Comparison of ENCODE assay signal across 8 cellular contexts in genomic region chr1:32612189-32612881, GRCh38. TPM values are rescaled to one million over a fixed set of nuclear protein-coding genes. Genes with fewer than 3 reads are reported as not detected.
A peak's percentile ranks its signal among the peaks of the same experiment; 100 is the strongest.
DNase-seq lines count a peak whose midpoint lies in the region; ATAC-seq, FAIRE-seq and TF ChIP-seq lines count a peak whose summit lies in the region.

No MANE protein-coding gene starts in this region.

- DNase-seq in GM12891 (ENCODE audit: insufficient read length, low spot score): peak; percentile 60
- DNase-seq in NCI-H82 (lab: John Stamatoyannopoulos, UW): peak; percentile 89
- peak; percentile 31 for DNase-seq in activated effector memory CD4-positive, alpha-beta T cell treated with Interleukin-2 at 50 U/mL for 16 hours
- peak; percentile 31 for DNase-seq in fibroblast of the conjunctiva (ENCODE audit: low read depth)
- peak; percentile 7 to 68 (median 14) for DNase-seq in naive thymus-derived CD4-positive, alpha-beta T cell

- POLR2A ChIA-PET in naive thymus-derived CD4-positive, alpha-beta T cell (lab: Charles Lee): no interaction called here

- peaks cover 3 to 7% (median 5%) of the 10 kb centered on the region in 7 donors for H3K4me1 Mint-ChIP-seq in naive thymus-derived CD4-positive, alpha-beta T cell
- H3K4me1 Mint-ChIP-seq in stimulated activated naive CD8-positive, alpha-beta T cell treated with anti-CD3 and anti-CD28 coated beads, Interleukin-15, Interleukin-2, amounts not matched to agents 100 ng/mL and 50 ng/mL, for 24 hours (ENCODE audit: low read depth): peaks cover 5% of the 10 kb centered on the region

- H3K9me3 Mint-ChIP-seq in naive thymus-derived CD4-positive, alpha-beta T cell: no peaks in the 10 kb centered on the region
- H3K9me3 Mint-ChIP-seq in stimulated activated naive CD8-positive, alpha-beta T cell treated with anti-CD3 and anti-CD28 coated beads, Interleukin-15, Interleukin-2, amounts not matched to agents 100 ng/mL and 50 ng/mL, for 24 hours: no peaks in the 10 kb centered on the region

- H3K36me3 Mint-ChIP-seq in naive thymus-derived CD4-positive, alpha-beta T cell: peaks cover 0 to 4% (median 0%) of the 10 kb centered on the region in 5 donors
- H3K36me3 Mint-ChIP-seq in stimulated activated naive CD8-positive, alpha-beta T cell treated with anti-CD3 and anti-CD28 coated beads, Interleukin-15, Interleukin-2, amounts not matched to agents 100 ng/mL and 50 ng/mL, for 24 hours (ENCODE audit: low read depth): peaks cover 5% of the 10 kb centered on the region

- CTCF ChIA-PET in naive thymus-derived CD4-positive, alpha-beta T cell (lab: Charles Lee): no interaction called here

- H3K27ac Mint-ChIP-seq in naive thymus-derived CD4-positive, alpha-beta T cell: peak overlapping the region in 2 of 9 donors; percentile 22 to 62
- H3K27ac Mint-ChIP-seq in stimulated activated naive CD8-positive, alpha-beta T cell treated with anti-CD3 and anti-CD28 coated beads, Interleukin-15, Interleukin-2, amounts not matched to agents 100 ng/mL and 50 ng/mL, for 24 hours: no peak overlapping the region

- no peaks in the 10 kb centered on the region for H3K9me3 ChIP-seq in naive thymus-derived CD4-positive, alpha-beta T cell (ENCODE audit: control insufficient read depth in 2 of 3, low read length in 3 of 3)

- H3K4me1 ChIP-seq in naive thymus-derived CD4-positive, alpha-beta T cell (ENCODE audit: control insufficient read depth in 2 of 2, insufficient read depth in 2 of 2, low read length in 2 of 2): no peaks in the 10 kb centered on the region

- no peak overlapping the region for H3K27ac ChIP-seq in naive thymus-derived CD4-positive, alpha-beta T cell (ENCODE audit: low read depth, low read length)

- 0 out of 2 replicates have a peak, but pooled peaks have one; percentile 41 for TF ChIP-seq POLR2A in GM12891 (IDR thresholded peaks at IDR 0.05; ENCODE audit: low read depth, low read length)

- ATAC-seq in HG03108 (IDR thresholded peaks at IDR 0.05; ENCODE audit: unreplicated experiment) (peak; percentile 86), HG03025 (IDR thresholded peaks at IDR 0.05; ENCODE audit: low FRiP score, unreplicated experiment) (no peak)
- ATAC-seq in naive thymus-derived CD4-positive, alpha-beta T cell: peak; percentile 99

- H3K4me3 ChIP-seq in naive thymus-derived CD4-positive, alpha-beta T cell (ENCODE audit: low read length): peak overlapping the region; percentile 56

- intact Hi-C loops in naive thymus-derived CD4-positive, alpha-beta T cell (cut with micrococcal nuclease): loop anchor here in 1 of 2 donors (2.0 kb wide), 1 partner anchor 38 kb away; the partner anchor contains the start of genes RBBP4 and ZBTB8OS

- no peaks in the 10 kb centered on the region for H3K36me3 ChIP-seq in naive thymus-derived CD4-positive, alpha-beta T cell (ENCODE audit: control insufficient read depth in 2 of 3, insufficient read depth in 3 of 3, low read length in 3 of 3)

- peak overlapping the region; percentile 11 to 80 (median 70) for H3K4me3 Mint-ChIP-seq in naive thymus-derived CD4-positive, alpha-beta T cell
- H3K4me3 Mint-ChIP-seq in stimulated activated naive CD8-positive, alpha-beta T cell treated with anti-CD3 and anti-CD28 coated beads, Interleukin-15, Interleukin-2, amounts not matched to agents 100 ng/mL and 50 ng/mL, for 24 hours: peak overlapping the region; percentile 77

- H3K27me3 Mint-ChIP-seq in naive thymus-derived CD4-positive, alpha-beta T cell: no peaks in the 10 kb centered on the region
- H3K27me3 Mint-ChIP-seq in stimulated activated naive CD8-positive, alpha-beta T cell treated with anti-CD3 and anti-CD28 coated beads, Interleukin-15, Interleukin-2, amounts not matched to agents 100 ng/mL and 50 ng/mL, for 24 hours: no peaks in the 10 kb centered on the region

- FAIRE-seq in GM12891 (lab: Jason Lieb, UNC): peak; percentile 73

- no peaks in the 10 kb centered on the region for H3K27me3 ChIP-seq in naive thymus-derived CD4-positive, alpha-beta T cell (ENCODE audit: control insufficient read depth in 2 of 2, insufficient read depth in 2 of 2, low read length in 2 of 2)

TF ChIP-seq in GM12891, 5 proteins besides CTCF, POLR2A, EP300 and RAD21:
- TF ChIP-seq POU2F2 (IDR thresholded peaks at IDR 0.05; ENCODE audit: low read depth, low read length): no peak
- no peak for TF ChIP-seq PAX5 (IDR thresholded peaks at IDR 0.05; ENCODE audit: insufficient read depth, low read length, severe bottlenecking)
- TF ChIP-seq POLR2AphosphoS5 (IDR thresholded peaks at IDR 0.05; ENCODE audit: low read depth, low read length): no peak
- no peak for TF ChIP-seq SPI1 (IDR thresholded peaks at IDR 0.05; ENCODE audit: low read depth, low read length)
- no peak for TF ChIP-seq TAF1 (IDR thresholded peaks at IDR 0.05; ENCODE audit: low read depth, low read length)
TF ChIP-seq in GM12891: peak in this region for 0.

RNA-seq across cellular contexts. Expression of gene ZBTB8OS, which starts 38.0 kb away (rescaled TPM):
- 115 TPM for polyA plus RNA-seq in GM12891 (2012; ENCODE audit: low read depth, missing spikeins)
- total RNA-seq in naive thymus-derived CD4-positive, alpha-beta T cell: 10 to 100 TPM; 35.5 to 58.8 (median 47.4) TPM
- polyA plus RNA-seq in naive thymus-derived CD4-positive, alpha-beta T cell: 10 to 100 TPM; 49.8 to 65.9 TPM

RNA-seq across cellular contexts. Expression of gene RBBP4, which starts 38.7 kb away (rescaled TPM):
- polyA plus RNA-seq in GM12891 (2012; ENCODE audit: low read depth, missing spikeins): 202 TPM
- 100 to 1,000 TPM; 130 to 280 (median 162) TPM for total RNA-seq in naive thymus-derived CD4-positive, alpha-beta T cell
- 100 to 1,000 TPM; 246 to 251 TPM for polyA plus RNA-seq in naive thymus-derived CD4-positive, alpha-beta T cell

Comparison
In these comparisons a context has a peak if more than half of its experiments do, and no peak if none do; other contexts are left out.
1. DNase-seq: peak in every context shown above with its lines; median percentile 89 in NCI-H82; 60 in GM12891; 31 in activated effector memory CD4-positive, alpha-beta T cell treated with Interleukin-2 at 50 U/mL for 16 hours; 31 in fibroblast of the conjunctiva; 14 in naive thymus-derived CD4-positive, alpha-beta T cell.